19 cellular contexts compared by ENCODE assay signal in the genomic region with DNA sequence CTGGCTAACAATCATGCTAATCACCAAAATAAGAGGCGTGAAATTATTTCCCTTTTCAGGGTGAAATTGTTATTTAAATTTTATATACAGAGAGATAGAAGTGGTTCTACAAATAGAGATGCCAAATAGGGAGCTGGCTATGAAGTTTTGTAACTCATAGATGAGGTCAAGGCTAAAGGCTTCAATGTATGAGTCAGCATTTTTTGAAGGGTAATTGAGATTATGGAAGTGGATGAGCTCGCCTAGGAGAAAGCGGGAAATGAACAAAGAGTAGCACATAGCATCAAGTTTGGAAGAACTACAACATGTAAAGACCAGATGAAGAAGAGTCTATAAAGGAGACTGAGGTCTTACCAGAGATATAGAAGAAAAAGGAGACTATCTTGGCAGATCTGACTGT.
DNase-seq lines count a peak whose midpoint lies in the region; ATAC-seq, FAIRE-seq and TF ChIP-seq lines count a peak whose summit lies in the region.
"Had no signal": no experiment of that assay in that cellular context is flagged by ENCODE, and none has a peak within 500 bp of the region (broad histone marks: within the 10 kb centered on the region; RNA-seq: fewer than 3 reads in every experiment).

No MANE protein-coding gene starts in this region.

- H3K27me3 ChIP-seq in DND-41 (ENCODE audit: insufficient read depth, low read length, poor library complexity) (no peaks in the 10 kb centered on the region), left lung (no peaks in the 10 kb centered on the region)

- TF ChIP-seq CTCF in A549 (IDR thresholded peaks at IDR 0.05) (no peak), DND-41 (IDR thresholded peaks at IDR 0.05; ENCODE audit: borderline replicate concordance, extremely low read depth, low read length, poor library complexity, severe bottlenecking) (no peak), left lung (IDR thresholded peaks at IDR 0.05) (no peak)

- intact Hi-C loops in left lung (cut with DNase I) = no loop called here

- H3K36me3 ChIP-seq in DND-41 (ENCODE audit: insufficient read depth, low read length) (no peaks in the 10 kb centered on the region), left lung (no peaks in the 10 kb centered on the region)
- H3K36me3 ChIP-seq: HAP-1 had no signal

- DNase-seq in A549 (ENCODE audit: low read depth in 1 of 2, low spot score in 1 of 2) = no peak
- DNase-seq in DND-41 = no peak
- DNase-seq in OCI-M1 (lab: John Stamatoyannopoulos, UW) = peak; percentile 8
- DNase-seq in left lung = no peak
- DNase-seq in GM12892 (ENCODE audit: insufficient read length) = no peak
- DNase-seq in kidney glomerular epithelial cell (lab: John Stamatoyannopoulos, UW) = no peak
- DNase-seq: AML-193; Caco-2; CD4-positive, alpha-beta T cell; DMS153; Kasumi-1; KBM-7 had no signal

- ATAC-seq in A549 = no peak
- no peak for ATAC-seq in DND-41 (ENCODE audit: insufficient read depth, low read depth)
- ATAC-seq in left lung = peak; percentile 33
- no peak for ATAC-seq in GM19395 (IDR thresholded peaks at IDR 0.05; ENCODE audit: unreplicated experiment)

- no peak for TF ChIP-seq EP300 in A549 (IDR thresholded peaks at IDR 0.05)

- no peaks in the 10 kb centered on the region for H3K9me3 ChIP-seq in A549
- H3K9me3 ChIP-seq in DND-41 (ENCODE audit: insufficient read depth, low read length, severe bottlenecking) = no peaks in the 10 kb centered on the region
- peaks cover 0 to 2% of the 10 kb centered on the region in 2 donors for H3K9me3 ChIP-seq in left lung
- H3K9me3 ChIP-seq: Caco-2, HAP-1 had no signal

- TF ChIP-seq POLR2A in A549 (IDR thresholded peaks at IDR 0.05; ENCODE audit: low read length) = no peak
- TF ChIP-seq POLR2A in GM12892 (IDR thresholded peaks at IDR 0.05; ENCODE audit: low read depth, low read length) = no peak

- H3K9ac ChIP-seq in DND-41 (ENCODE audit: low read depth, low read length) = no peak overlapping the region

- CTCF ChIA-PET in A549 (lab: Yijun Ruan, JAX) = no interaction called here

- no peak for FAIRE-seq in A549 (lab: Jason Lieb, UNC)
- no peak for FAIRE-seq in GM12892 (lab: Jason Lieb, UNC)
- FAIRE-seq: A204.1, G401.6, GM12891, GM18507 had no signal

- H4K20me1 ChIP-seq in DND-41 (ENCODE audit: insufficient read depth, low read length) = no peaks in the 10 kb centered on the region

- WGBS in A549 (ENCODE audit: missing lambda C conversion rate) = 11% methylated on average over 3 of the region's 3 CpGs

- TF ChIP-seq RAD21 in A549 (conservative IDR thresholded peaks at IDR 0.05 in 1 of 2, IDR thresholded peaks at IDR 0.05 in 1 of 2) = no peak

- H3K4me2 ChIP-seq in A549 = no peak overlapping the region
- no peak overlapping the region for H3K4me2 ChIP-seq in DND-41 (ENCODE audit: insufficient read depth, low read length)

- H3K27ac ChIP-seq in A549 = no peak overlapping the region
- H3K27ac ChIP-seq in DND-41 (ENCODE audit: low read length) = no peak overlapping the region
- H3K27ac ChIP-seq in left lung = no peak overlapping the region
- H3K27ac ChIP-seq: C4-2B had no signal

- no peaks in the 10 kb centered on the region for H3K79me2 ChIP-seq in DND-41 (ENCODE audit: insufficient read depth, low read length)

- peak overlapping the region; percentile 34; the same call in 1 of the 2 replicates for H2AFZ ChIP-seq in DND-41 (ENCODE audit: low read depth, low read length)

- POLR2A ChIA-PET in A549 (lab: Yijun Ruan, JAX) = no interaction called here

- no peaks in the 10 kb centered on the region for H3K4me1 ChIP-seq in A549
- no peaks in the 10 kb centered on the region for H3K4me1 ChIP-seq in DND-41 (ENCODE audit: insufficient read depth, low read length)
- no peaks in the 10 kb centered on the region for H3K4me1 ChIP-seq in left lung
- H3K4me1 ChIP-seq: Caco-2, HAP-1 had no signal

- no peak overlapping the region for H3K4me3 ChIP-seq in A549
- H3K4me3 ChIP-seq in DND-41 (ENCODE audit: low read depth in 1 of 2, low read length in 2 of 2) = no peak overlapping the region
- H3K4me3 ChIP-seq in left lung = no peak overlapping the region
- H3K4me3 ChIP-seq: HAP-1 had no signal

TF ChIP-seq in A549, 52 proteins besides CTCF, POLR2A, EP300 and RAD21:
- TF ChIP-seq NFE2L2 (conservative IDR thresholded peaks at IDR 0.05; ENCODE audit: low read length) (peak; percentile 65), NPAS2 (CRISPR knock-in tag; IDR thresholded peaks at IDR 0.05; ENCODE audit: borderline replicate concordance) (no peak), ATOH8 (CRISPR knock-in tag; IDR thresholded peaks at IDR 0.05; ENCODE audit: low read depth) (no peak), MAX (IDR thresholded peaks at IDR 0.05) (no peak), HMGXB4 (CRISPR knock-in tag; IDR thresholded peaks at IDR 0.05; ENCODE audit: borderline replicate concordance) (no peak), MAFK (IDR thresholded peaks at IDR 0.05; ENCODE audit: partially characterized antibody) (peak; percentile 95), RFX5 (IDR thresholded peaks at IDR 0.05) (no peak)
